ENCODE assay signal across 10 cellular contexts in the genomic region with DNA sequence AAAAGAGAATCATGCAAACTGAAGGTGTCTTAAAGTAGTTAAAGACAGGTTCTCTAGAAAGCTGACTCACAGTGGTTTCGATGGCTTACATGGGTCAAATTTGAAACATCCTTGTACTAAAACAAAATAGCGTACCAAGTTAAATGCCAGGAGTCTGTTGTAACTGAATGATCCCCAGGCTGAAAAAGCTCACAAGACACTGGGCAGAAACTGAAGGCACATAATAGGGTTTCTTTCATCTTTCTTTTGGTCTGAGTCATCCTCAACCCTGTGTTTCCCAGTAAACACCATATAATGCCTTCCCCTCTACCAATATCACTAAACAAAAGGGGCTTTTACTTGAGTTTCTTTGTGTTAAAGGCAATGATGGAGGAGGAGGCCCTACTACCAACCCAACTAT.
DNase-seq lines count a peak whose midpoint lies in the region; ATAC-seq and TF ChIP-seq lines count a peak whose summit lies in the region.
"Had no signal": no experiment of that assay in that cellular context is flagged by ENCODE, and none has a peak within 500 bp of the region (broad histone marks: within the 10 kb centered on the region; RNA-seq: fewer than 3 reads in every experiment).

No MANE protein-coding gene starts in this region.

- H3K27ac Mint-ChIP-seq in memory B cell: peak overlapping the region; percentile 86

- no peak overlapping the region for H3K4me3 Mint-ChIP-seq in memory B cell

- H3K27ac ChIP-seq in RWPE2 (ENCODE audit: poor library complexity, severe bottlenecking): no peak overlapping the region
- no peak overlapping the region for H3K27ac ChIP-seq in coronary artery

- TF ChIP-seq CTCF in RWPE2 (IDR thresholded peaks at IDR 0.05; ENCODE audit: poor library complexity, severe bottlenecking) (no peak), coronary artery (IDR thresholded peaks at IDR 0.05) (no peak)

- peaks cover 19% of the 10 kb centered on the region for H3K4me1 Mint-ChIP-seq in memory B cell

- no peaks in the 10 kb centered on the region for H3K27me3 ChIP-seq in RWPE2 (ENCODE audit: insufficient read depth, poor library complexity, severe bottlenecking)
- H3K27me3 ChIP-seq: adrenal gland had no signal

- DNase-seq in RWPE2 (ENCODE audit: low spot score) (no peak), memory B cell (ENCODE audit: low spot score in 2 of 2) (no peak), SIG-M5 treated with dmso at 0.1 percent for 504 hours (lab: John Stamatoyannopoulos, UW; ENCODE audit: unreplicated experiment) (no peak), coronary artery (ENCODE audit: low spot score) (no peak), NK-92 (lab: John Stamatoyannopoulos, UW; ENCODE audit: unreplicated experiment) (no peak), putamen (ENCODE audit: low spot score) (no peak)
- DNase-seq: adrenal gland, Right ventricle myocardium superior had no signal

- no peaks in the 10 kb centered on the region for H3K27me3 Mint-ChIP-seq in memory B cell

- peaks cover 27% of the 10 kb centered on the region for H3K36me3 Mint-ChIP-seq in memory B cell

- ATAC-seq in GM18517 (IDR thresholded peaks at IDR 0.05; ENCODE audit: unreplicated experiment) (peak; percentile 82), GM21825 (IDR thresholded peaks at IDR 0.05; ENCODE audit: unreplicated experiment) (peak; percentile 76), RWPE2 (ENCODE audit: low read depth) (peak; percentile 42; the same call in 2 of the 3 replicates), memory B cell (ENCODE audit: low read depth) (no peak)

- H3K36me3 ChIP-seq in RWPE2 (ENCODE audit: low read depth): peaks cover 15% of the 10 kb centered on the region
- H3K36me3 ChIP-seq: adrenal gland had no signal

- H3K4me1 ChIP-seq in RWPE2 (ENCODE audit: insufficient read depth, poor library complexity, severe bottlenecking): peaks cover 8% of the 10 kb centered on the region

- H3K4me3 ChIP-seq in RWPE2 (ENCODE audit: severe bottlenecking) (no peak overlapping the region), coronary artery (no peak overlapping the region)
- H3K4me3 ChIP-seq: adrenal gland had no signal

- no peaks in the 10 kb centered on the region for H3K9me3 ChIP-seq in RWPE2 (ENCODE audit: severe bottlenecking)
- H3K9me3 ChIP-seq: adrenal gland had no signal

- H3K9me3 Mint-ChIP-seq in memory B cell: peaks cover 2% of the 10 kb centered on the region
